1 cellular context compared by ENCODE assay signal in the genomic region with DNA sequence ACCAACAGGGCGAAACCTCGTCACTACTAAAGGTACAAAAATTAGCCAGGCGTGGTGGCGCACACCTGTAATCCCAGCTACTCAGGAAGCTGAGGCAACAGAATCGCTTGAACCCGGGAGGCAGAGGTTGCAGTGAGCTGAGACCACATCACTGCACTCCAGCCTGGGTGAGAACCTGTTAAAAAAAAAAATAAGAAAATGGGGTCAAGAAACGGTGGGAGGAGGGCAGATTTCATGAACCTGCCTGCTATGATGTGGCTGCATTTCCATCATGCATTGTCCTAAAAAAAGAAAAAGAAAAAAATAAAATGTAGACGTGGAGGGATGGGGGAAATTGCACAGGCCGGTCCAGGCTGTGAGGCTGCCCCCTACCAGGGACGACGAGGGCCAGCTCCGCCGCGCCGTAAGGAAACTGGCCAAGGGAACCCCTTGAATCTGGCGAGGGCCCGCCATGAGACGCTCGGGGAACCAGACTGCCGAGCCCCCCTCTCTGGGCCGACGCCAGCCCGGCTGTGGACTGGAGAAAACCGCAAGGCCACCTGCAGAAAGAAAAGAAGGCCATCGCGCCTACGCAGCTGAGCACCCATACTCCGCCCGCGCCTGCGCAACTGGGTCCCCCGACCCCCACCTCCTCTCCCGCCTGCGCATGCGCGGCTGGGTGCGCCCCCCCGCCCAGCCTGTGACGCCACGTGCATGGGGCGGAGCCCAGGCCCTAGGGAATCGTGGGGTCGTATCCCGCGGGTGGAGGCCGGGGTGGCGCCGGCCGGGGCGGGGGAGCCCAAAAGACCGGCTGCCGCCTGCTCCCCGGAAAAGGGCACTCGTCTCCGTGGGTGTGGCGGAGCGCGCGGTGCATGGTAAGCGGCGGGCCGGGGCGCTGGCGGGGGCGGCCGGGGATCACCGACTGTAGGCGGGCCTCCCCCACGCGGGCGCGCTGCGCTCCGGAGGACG.
A peak's percentile ranks its signal among the peaks of the same experiment; 100 is the strongest.
TF ChIP-seq lines count a peak whose summit lies in the region.

Gene ENTPD6 (plus strand): TSS at position 699 of the 948 bp plus-strand sequence. CDS start 10,825 bp downstream, outside the sequence.

TF ChIP-seq in IMR-90, 13 proteins besides CTCF, POLR2A, EP300 and RAD21 (continued from another document):
- TF ChIP-seq BHLHE40 (IDR thresholded peaks at IDR 0.05; ENCODE audit: low read depth, low read length) (peak; percentile 86), MXI1 (IDR thresholded peaks at IDR 0.05; ENCODE audit: borderline replicate concordance, low read depth, low read length) (peak; percentile 83; the same call in 1 of the 2 replicates)
